In the genomic region with DNA sequence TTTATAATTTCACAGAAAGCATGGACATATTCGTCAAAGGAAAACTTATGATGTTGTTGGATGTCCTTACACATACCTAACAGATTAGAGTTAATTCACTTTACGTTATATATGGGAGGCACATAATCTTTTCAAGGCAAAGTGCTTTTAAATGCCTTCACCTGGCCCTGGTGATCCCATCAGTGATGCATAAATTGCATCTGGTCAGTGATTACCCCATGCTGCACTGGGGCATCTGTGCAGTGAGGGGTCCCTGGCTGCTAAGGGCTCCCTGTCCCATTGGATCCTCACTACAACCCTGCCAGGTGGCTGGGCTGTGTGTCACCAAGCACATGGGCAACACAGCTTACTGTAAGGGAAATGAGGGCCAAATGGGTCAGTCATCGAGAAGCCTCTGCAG, we compare ENCODE assay signal across 24 cellular contexts.
"Had no signal": no experiment of that assay in that cellular context is flagged by ENCODE, and none has a peak within 500 bp of the region (broad histone marks: within the 10 kb centered on the region; RNA-seq: fewer than 3 reads in every experiment).

No MANE protein-coding gene starts in this region.

- H3K4me2 ChIP-seq: smooth muscle cell had no signal

- H3K4me3 Mint-ChIP-seq: activated CD4-positive, alpha-beta T cell treated with anti-CD3 and anti-CD28 coated beads, Interleukin-2, amount 10 ng/mL, durations not matched to agents 7 days and 5 days; activated CD8-positive, alpha-beta T cell treated with anti-CD3 and anti-CD28 coated beads for 36 hours; activated T-helper 17 cell treated with anti-CD3 and anti-CD28 coated beads, Interleukin-2, amount 50 U/mL, for 72 hours; central memory CD8-positive, alpha-beta T cell; mesothelial cell of epicardium; naive thymus-derived CD8-positive, alpha-beta T cell; stimulated activated naive B cell treated with anti-CD40 and anti-IgM and Interleukin-4, amounts not matched to agents 10 μg/mL and 1 μg/mL and 100 μg/mL, for 72 hours had no signal

- DNase-seq: activated CD4-positive, alpha-beta T cell treated with anti-CD3 and anti-CD28 coated beads, Interleukin-2, amount 10 ng/mL, durations not matched to agents 7 days and 5 days; activated CD8-positive, alpha-beta T cell treated with anti-CD3 and anti-CD28 coated beads for 36 hours; activated T-cell treated with anti-CD3 and anti-CD28 coated beads, Interleukin-2, amount 50 U/mL, for 1 hour; colonic mucosa; dorsolateral prefrontal cortex; esophagus squamous epithelium; gastrocnemius medialis; hippocampal formation; left ventricle myocardium superior; mammary epithelial cell; naive thymus-derived CD8-positive, alpha-beta T cell; nucleus accumbens; stimulated activated CD4-positive, alpha-beta T cell treated with anti-CD3 and anti-CD28 coated beads, Interleukin-15, amount 100 ng/mL, for 24 hours; stimulated activated CD8-positive, alpha-beta memory T cell treated with anti-CD3 and anti-CD28 coated beads, Interleukin-4, amount 100 ng/mL, for 48 hours; stimulated activated naive B cell treated with anti-CD40 and anti-IgM and Interleukin-4, amounts not matched to agents 10 μg/mL and 1 μg/mL and 100 μg/mL, for 72 hours; testis; upper lobe of left lung had no signal

- H3K27me3 ChIP-seq: ascending aorta, colonic mucosa, dorsolateral prefrontal cortex, gastrocnemius medialis, testis, upper lobe of left lung had no signal

- H3K4me3 ChIP-seq: ascending aorta, colonic mucosa, dorsolateral prefrontal cortex, esophagus squamous epithelium, gastrocnemius medialis, smooth muscle cell, testis, upper lobe of left lung had no signal

- H3K4me1 ChIP-seq: ascending aorta, colonic mucosa, esophagus squamous epithelium, gastrocnemius medialis, testis, upper lobe of left lung had no signal

- H3K27me3 Mint-ChIP-seq: activated CD4-positive, alpha-beta T cell treated with anti-CD3 and anti-CD28 coated beads, Interleukin-2, amount 10 ng/mL, durations not matched to agents 7 days and 5 days; activated T-helper 17 cell treated with anti-CD3 and anti-CD28 coated beads, Interleukin-2, amount 50 U/mL, for 72 hours had no signal

- ATAC-seq: activated CD8-positive, alpha-beta T cell treated with anti-CD3 and anti-CD28 coated beads for 36 hours; activated naive CD4-positive, alpha-beta T cell treated with anti-CD3 and anti-CD28 coated beads, Interleukin-2, amount 50 U/mL, for 72 hours; activated T-helper 17 cell treated with anti-CD3 and anti-CD28 coated beads, Interleukin-2, amount 50 U/mL, for 72 hours; gastrocnemius medialis; left ventricle myocardium superior; naive thymus-derived CD8-positive, alpha-beta T cell; sciatic nerve; stimulated activated naive B cell treated with anti-CD40 and anti-IgM and Interleukin-4, amounts not matched to agents 10 μg/mL and 1 μg/mL and 100 μg/mL, for 72 hours had no signal

- H3K27ac ChIP-seq: ascending aorta, colonic mucosa, esophagus squamous epithelium, gastrocnemius medialis, testis, upper lobe of left lung had no signal

- H3K9me3 ChIP-seq: ascending aorta, colonic mucosa, esophagus squamous epithelium, gastrocnemius medialis, testis, upper lobe of left lung had no signal

- H3K27ac Mint-ChIP-seq: activated CD4-positive, alpha-beta T cell treated with anti-CD3 and anti-CD28 coated beads, Interleukin-2, amount 10 ng/mL, durations not matched to agents 7 days and 5 days; activated CD8-positive, alpha-beta T cell treated with anti-CD3 and anti-CD28 coated beads for 36 hours; activated naive CD4-positive, alpha-beta T cell treated with anti-CD3 and anti-CD28 coated beads, Interleukin-2, amount 50 U/mL, for 72 hours; activated T-helper 17 cell treated with anti-CD3 and anti-CD28 coated beads, Interleukin-2, amount 50 U/mL, for 72 hours; stimulated activated naive B cell treated with anti-CD40 and anti-IgM and Interleukin-4, amounts not matched to agents 10 μg/mL and 1 μg/mL and 100 μg/mL, for 72 hours had no signal

- H3K9me3 Mint-ChIP-seq: activated CD4-positive, alpha-beta T cell treated with anti-CD3 and anti-CD28 coated beads, Interleukin-2, amount 10 ng/mL, durations not matched to agents 7 days and 5 days; activated CD8-positive, alpha-beta T cell treated with anti-CD3 and anti-CD28 coated beads for 36 hours; activated naive CD4-positive, alpha-beta T cell treated with anti-CD3 and anti-CD28 coated beads, Interleukin-2, amount 50 U/mL, for 72 hours; activated T-helper 17 cell treated with anti-CD3 and anti-CD28 coated beads, Interleukin-2, amount 50 U/mL, for 72 hours; central memory CD8-positive, alpha-beta T cell; mesothelial cell of epicardium; stimulated activated naive B cell treated with anti-CD40 and anti-IgM and Interleukin-4, amounts not matched to agents 10 μg/mL and 1 μg/mL and 100 μg/mL, for 72 hours had no signal

- H3K4me1 Mint-ChIP-seq: activated T-helper 17 cell treated with anti-CD3 and anti-CD28 coated beads, Interleukin-2, amount 50 U/mL, for 72 hours; central memory CD8-positive, alpha-beta T cell; naive thymus-derived CD8-positive, alpha-beta T cell; stimulated activated naive B cell treated with anti-CD40 and anti-IgM and Interleukin-4, amounts not matched to agents 10 μg/mL and 1 μg/mL and 100 μg/mL, for 72 hours had no signal

- H3K36me3 Mint-ChIP-seq: activated naive CD4-positive, alpha-beta T cell treated with anti-CD3 and anti-CD28 coated beads, Interleukin-2, amount 50 U/mL, for 72 hours; mesothelial cell of epicardium; naive thymus-derived CD8-positive, alpha-beta T cell; stimulated activated naive B cell treated with anti-CD40 and anti-IgM and Interleukin-4, amounts not matched to agents 10 μg/mL and 1 μg/mL and 100 μg/mL, for 72 hours had no signal

- H3K36me3 ChIP-seq: ascending aorta, colonic mucosa, esophagus squamous epithelium, gastrocnemius medialis, upper lobe of left lung had no signal
